ENCODE assay signal across 8 cellular contexts in the genomic region with DNA sequence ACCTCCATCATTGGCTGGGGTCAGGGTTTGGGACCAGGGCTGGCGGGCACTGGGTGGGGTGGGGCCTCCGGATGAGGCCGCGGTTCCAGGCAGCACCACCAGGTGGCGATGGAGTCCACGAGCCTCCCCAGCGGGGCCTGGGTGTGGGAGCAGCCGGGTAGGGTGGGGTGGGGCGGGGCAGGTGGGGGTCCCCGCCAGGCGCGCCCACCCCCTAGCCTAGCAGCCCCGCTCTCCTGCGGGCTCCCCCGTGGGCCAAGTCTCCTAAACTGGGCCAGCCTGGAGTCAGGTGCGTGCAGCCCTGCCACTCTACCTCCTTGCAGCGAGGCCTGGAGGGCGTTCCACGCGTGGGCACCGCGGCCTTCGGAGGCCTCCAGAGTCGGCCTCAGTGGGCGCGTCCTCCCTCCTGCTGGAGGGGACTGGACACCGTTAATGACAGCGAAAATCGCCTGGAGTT.
DNase-seq lines count a peak whose midpoint lies in the region; ATAC-seq and TF ChIP-seq lines count a peak whose summit lies in the region.

No MANE protein-coding gene starts in this region.

- CTCF ChIA-PET in RWPE1 (lab: Yijun Ruan, JAX): interaction anchor here (0.7 to 1.3 kb wide), 4 partner anchors 71 to 747 kb away, joined by 3 to 9 read pairs (median 4); no protein-coding TSS in a partner anchor

- POLR2A ChIA-PET in RWPE1 (lab: Yijun Ruan, JAX; ENCODE audit: low non-redundant PET): no interaction called here

- no peak overlapping the region for H3K27ac ChIP-seq in RWPE1

- intact Hi-C loops in Right ventricle myocardium superior (cut with DNase I): loop anchor here (10.0 kb wide), 3 partner anchors 69 to 959 kb away; no protein-coding TSS in a partner anchor
- intact Hi-C loops in sciatic nerve (cut with DNase I): loop anchor here (5.0 kb wide), 1 partner anchor 72 kb away; no protein-coding TSS in a partner anchor

- DNase-seq in SKM-1 treated with dmso at 0.1 percent for 144 hours (lab: John Stamatoyannopoulos, UW; ENCODE audit: unreplicated experiment) (peak; percentile 0), SKM-1 (lab: John Stamatoyannopoulos, UW; ENCODE audit: unreplicated experiment) (no peak), RWPE1 (ENCODE audit: low spot score) (peak; percentile 81), Right ventricle myocardium superior (peak; percentile 75), sciatic nerve (ENCODE audit: low spot score) (peak; percentile 85)
- peak; percentile 18 to 67 (median 62) for DNase-seq in activated naive CD4-positive, alpha-beta T cell (lab: John Stamatoyannopoulos, UW)

- ATAC-seq in Right ventricle myocardium superior (ENCODE audit: poor library complexity): peak; percentile 92
- ATAC-seq in sciatic nerve: peak; percentile 85
- no peak for ATAC-seq in GM21619 (IDR thresholded peaks at IDR 0.05; ENCODE audit: unreplicated experiment)
- no peak for ATAC-seq in GM21367 (IDR thresholded peaks at IDR 0.05; ENCODE audit: unreplicated experiment)

- TF ChIP-seq CTCF in RWPE1 (conservative IDR thresholded peaks at IDR 0.05; ENCODE audit: low read depth): peak; percentile 87

Comparison
In these comparisons a context has a peak if more than half of its experiments do, and no peak if none do; other contexts are left out.
1. ATAC-seq: peak in Right ventricle myocardium superior (single experiment) and sciatic nerve (single experiment); none in GM21619 (single experiment) and GM21367 (single experiment).